In the genomic region with DNA sequence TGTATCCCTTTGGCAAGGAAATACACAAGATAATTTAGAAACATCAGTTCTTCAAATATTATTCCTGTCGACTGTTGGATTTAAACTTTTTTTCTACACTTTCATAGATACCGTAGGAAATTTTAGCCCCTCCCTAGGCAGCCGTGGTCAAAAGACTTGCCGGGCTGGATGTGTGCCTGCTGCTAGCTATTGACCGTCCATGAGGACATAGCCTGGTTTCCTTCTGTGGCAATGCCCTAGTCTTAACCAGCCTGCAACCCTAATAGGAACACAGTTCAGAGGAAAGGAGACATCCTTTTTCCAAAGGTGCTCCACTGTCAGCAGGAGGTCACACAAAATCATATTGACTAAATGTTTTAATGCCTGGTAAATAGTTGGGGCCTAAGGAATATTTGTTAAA, we compare ENCODE assay signal across 1 cellular context.
TF ChIP-seq lines count a peak whose summit lies in the region.

No MANE protein-coding gene starts in this region.

TF ChIP-seq in HepG2, 621 proteins besides CTCF, POLR2A, EP300 and RAD21 (continued from another document):
- TF ChIP-seq, protein P1, sequence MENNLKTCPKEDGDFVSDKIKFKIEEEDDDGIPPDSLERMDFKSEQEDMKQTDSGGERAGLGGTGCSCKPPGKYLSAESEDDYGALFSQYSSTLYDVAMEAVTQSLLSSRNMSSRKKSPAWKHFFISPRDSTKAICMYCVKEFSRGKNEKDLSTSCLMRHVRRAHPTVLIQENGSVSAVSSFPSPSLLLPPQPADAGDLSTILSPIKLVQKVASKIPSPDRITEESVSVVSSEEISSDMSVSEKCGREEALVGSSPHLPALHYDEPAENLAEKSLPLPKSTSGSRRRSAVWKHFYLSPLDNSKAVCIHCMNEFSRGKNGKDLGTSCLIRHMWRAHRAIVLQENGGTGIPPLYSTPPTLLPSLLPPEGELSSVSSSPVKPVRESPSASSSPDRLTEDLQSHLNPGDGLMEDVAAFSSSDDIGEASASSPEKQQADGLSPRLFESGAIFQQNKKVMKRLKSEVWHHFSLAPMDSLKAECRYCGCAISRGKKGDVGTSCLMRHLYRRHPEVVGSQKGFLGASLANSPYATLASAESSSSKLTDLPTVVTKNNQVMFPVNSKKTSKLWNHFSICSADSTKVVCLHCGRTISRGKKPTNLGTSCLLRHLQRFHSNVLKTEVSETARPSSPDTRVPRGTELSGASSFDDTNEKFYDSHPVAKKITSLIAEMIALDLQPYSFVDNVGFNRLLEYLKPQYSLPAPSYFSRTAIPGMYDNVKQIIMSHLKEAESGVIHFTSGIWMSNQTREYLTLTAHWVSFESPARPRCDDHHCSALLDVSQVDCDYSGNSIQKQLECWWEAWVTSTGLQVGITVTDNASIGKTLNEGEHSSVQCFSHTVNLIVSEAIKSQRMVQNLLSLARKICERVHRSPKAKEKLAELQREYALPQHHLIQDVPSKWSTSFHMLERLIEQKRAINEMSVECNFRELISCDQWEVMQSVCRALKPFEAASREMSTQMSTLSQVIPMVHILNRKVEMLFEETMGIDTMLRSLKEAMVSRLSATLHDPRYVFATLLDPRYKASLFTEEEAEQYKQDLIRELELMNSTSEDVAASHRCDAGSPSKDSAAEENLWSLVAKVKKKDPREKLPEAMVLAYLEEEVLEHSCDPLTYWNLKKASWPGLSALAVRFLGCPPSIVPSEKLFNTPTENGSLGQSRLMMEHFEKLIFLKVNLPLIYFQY (CRISPR knock-in tag; IDR thresholded peaks at IDR 0.05; ENCODE audit: borderline replicate concordance): no peak
- TF ChIP-seq ZNF703 (CRISPR knock-in tag; IDR thresholded peaks at IDR 0.05; ENCODE audit: borderline replicate concordance) (no peak), ZNF292 (CRISPR knock-in tag; IDR thresholded peaks at IDR 0.05; ENCODE audit: borderline replicate concordance, low read depth) (no peak), MEIS2 (CRISPR knock-in tag; IDR thresholded peaks at IDR 0.05) (no peak), ZNF777 (CRISPR knock-in tag; IDR thresholded peaks at IDR 0.05) (no peak), ZMYM2 (CRISPR knock-in tag; IDR thresholded peaks at IDR 0.05) (no peak), ZSCAN25 (CRISPR knock-in tag; IDR thresholded peaks at IDR 0.05) (no peak), ETV6 (CRISPR knock-in tag; conservative IDR thresholded peaks at IDR 0.05) (no peak), PHF20 (CRISPR knock-in tag; IDR thresholded peaks at IDR 0.05) (no peak), MAF1 (CRISPR knock-in tag; IDR thresholded peaks at IDR 0.05; ENCODE audit: borderline replicate concordance) (no peak), ZNF101 (CRISPR knock-in tag; IDR thresholded peaks at IDR 0.05; ENCODE audit: borderline replicate concordance, low read depth) (no peak), ZNF230 (CRISPR knock-in tag; IDR thresholded peaks at IDR 0.05) (no peak)
- TF ChIP-seq, protein P2, sequence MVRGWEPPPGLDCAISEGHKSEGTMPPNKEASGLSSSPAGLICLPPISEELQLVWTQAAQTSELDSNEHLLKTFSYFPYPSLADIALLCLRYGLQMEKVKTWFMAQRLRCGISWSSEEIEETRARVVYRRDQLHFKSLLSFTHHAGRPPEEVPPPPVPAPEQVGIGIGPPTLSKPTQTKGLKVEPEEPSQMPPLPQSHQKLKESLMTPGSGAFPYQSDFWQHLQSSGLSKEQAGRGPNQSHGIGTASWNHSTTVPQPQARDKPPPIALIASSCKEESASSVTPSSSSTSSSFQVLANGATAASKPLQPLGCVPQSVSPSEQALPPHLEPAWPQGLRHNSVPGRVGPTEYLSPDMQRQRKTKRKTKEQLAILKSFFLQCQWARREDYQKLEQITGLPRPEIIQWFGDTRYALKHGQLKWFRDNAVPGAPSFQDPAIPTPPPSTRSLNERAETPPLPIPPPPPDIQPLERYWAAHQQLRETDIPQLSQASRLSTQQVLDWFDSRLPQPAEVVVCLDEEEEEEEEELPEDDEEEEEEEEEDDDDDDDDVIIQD (CRISPR knock-in tag; IDR thresholded peaks at IDR 0.05; ENCODE audit: low read depth): no peak
- TF ChIP-seq, protein P3, sequence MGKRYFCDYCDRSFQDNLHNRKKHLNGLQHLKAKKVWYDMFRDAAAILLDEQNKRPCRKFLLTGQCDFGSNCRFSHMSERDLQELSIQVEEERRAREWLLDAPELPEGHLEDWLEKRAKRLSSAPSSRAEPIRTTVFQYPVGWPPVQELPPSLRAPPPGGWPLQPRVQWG (CRISPR knock-in tag; IDR thresholded peaks at IDR 0.05; ENCODE audit: borderline replicate concordance, low read depth): no peak
- TF ChIP-seq, protein P4, sequence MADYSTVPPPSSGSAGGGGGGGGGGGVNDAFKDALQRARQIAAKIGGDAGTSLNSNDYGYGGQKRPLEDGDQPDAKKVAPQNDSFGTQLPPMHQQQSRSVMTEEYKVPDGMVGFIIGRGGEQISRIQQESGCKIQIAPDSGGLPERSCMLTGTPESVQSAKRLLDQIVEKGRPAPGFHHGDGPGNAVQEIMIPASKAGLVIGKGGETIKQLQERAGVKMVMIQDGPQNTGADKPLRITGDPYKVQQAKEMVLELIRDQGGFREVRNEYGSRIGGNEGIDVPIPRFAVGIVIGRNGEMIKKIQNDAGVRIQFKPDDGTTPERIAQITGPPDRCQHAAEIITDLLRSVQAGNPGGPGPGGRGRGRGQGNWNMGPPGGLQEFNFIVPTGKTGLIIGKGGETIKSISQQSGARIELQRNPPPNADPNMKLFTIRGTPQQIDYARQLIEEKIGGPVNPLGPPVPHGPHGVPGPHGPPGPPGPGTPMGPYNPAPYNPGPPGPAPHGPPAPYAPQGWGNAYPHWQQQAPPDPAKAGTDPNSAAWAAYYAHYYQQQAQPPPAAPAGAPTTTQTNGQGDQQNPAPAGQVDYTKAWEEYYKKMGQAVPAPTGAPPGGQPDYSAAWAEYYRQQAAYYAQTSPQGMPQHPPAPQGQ (CRISPR knock-in tag; IDR thresholded peaks at IDR 0.05; ENCODE audit: borderline replicate concordance): no peak
- TF ChIP-seq, protein P5, sequence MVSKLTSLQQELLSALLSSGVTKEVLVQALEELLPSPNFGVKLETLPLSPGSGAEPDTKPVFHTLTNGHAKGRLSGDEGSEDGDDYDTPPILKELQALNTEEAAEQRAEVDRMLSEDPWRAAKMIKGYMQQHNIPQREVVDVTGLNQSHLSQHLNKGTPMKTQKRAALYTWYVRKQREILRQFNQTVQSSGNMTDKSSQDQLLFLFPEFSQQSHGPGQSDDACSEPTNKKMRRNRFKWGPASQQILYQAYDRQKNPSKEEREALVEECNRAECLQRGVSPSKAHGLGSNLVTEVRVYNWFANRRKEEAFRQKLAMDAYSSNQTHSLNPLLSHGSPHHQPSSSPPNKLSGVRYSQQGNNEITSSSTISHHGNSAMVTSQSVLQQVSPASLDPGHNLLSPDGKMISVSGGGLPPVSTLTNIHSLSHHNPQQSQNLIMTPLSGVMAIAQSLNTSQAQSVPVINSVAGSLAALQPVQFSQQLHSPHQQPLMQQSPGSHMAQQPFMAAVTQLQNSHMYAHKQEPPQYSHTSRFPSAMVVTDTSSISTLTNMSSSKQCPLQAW (CRISPR knock-in tag; IDR thresholded peaks at IDR 0.05): no peak
- TF ChIP-seq, protein P6, sequence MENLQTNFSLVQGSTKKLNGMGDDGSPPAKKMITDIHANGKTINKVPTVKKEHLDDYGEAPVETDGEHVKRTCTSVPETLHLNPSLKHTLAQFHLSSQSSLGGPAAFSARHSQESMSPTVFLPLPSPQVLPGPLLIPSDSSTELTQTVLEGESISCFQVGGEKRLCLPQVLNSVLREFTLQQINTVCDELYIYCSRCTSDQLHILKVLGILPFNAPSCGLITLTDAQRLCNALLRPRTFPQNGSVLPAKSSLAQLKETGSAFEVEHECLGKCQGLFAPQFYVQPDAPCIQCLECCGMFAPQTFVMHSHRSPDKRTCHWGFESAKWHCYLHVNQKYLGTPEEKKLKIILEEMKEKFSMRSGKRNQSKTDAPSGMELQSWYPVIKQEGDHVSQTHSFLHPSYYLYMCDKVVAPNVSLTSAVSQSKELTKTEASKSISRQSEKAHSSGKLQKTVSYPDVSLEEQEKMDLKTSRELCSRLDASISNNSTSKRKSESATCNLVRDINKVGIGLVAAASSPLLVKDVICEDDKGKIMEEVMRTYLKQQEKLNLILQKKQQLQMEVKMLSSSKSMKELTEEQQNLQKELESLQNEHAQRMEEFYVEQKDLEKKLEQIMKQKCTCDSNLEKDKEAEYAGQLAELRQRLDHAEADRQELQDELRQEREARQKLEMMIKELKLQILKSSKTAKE (CRISPR knock-in tag; IDR thresholded peaks at IDR 0.05; ENCODE audit: borderline replicate concordance): no peak
